23 cellular contexts compared by ENCODE assay signal in genomic region chr2:129201636-129202035, GRCh38.
"Had no signal": no experiment of that assay in that cellular context is flagged by ENCODE, and none has a peak within 500 bp of the region (broad histone marks: within the 10 kb centered on the region; RNA-seq: fewer than 3 reads in every experiment).

No MANE protein-coding gene starts in this region.

- DNase-seq: dorsolateral prefrontal cortex; effector CD4-positive, alpha-beta T cell; foreskin fibroblast; heart left ventricle; kidney; natural killer cell; occipital lobe; pancreas; sigmoid colon; stimulated activated CD4-positive, alpha-beta T cell treated with anti-CD3 and anti-CD28 coated beads, Interleukin-2, amount 100 ng/mL, for 24 hours; stimulated activated CD4-positive, alpha-beta T cell treated with anti-CD3 and anti-CD28 coated beads, Interleukin-4, amount 100 ng/mL, for 24 hours; stimulated activated naive CD4-positive, alpha-beta T cell treated with Interleukin-2 at 50 U/mL for 16 hours; stomach; thyroid gland; trophoblast cell; uterus had no signal

- H3K27me3 ChIP-seq: gastroesophageal sphincter, heart left ventricle, hepatocyte, pancreas, sigmoid colon, stomach, thyroid gland, uterus had no signal

- H3K36me3 Mint-ChIP-seq: memory B cell; natural killer cell; stimulated activated effector memory CD8-positive, alpha-beta T cell treated with anti-CD3 and anti-CD28 coated beads, Interleukin-12 subunit alpha, Interleukin-12 subunit beta, amount 100 ng/mL, for 72 hours had no signal

- H3K4me1 Mint-ChIP-seq: memory B cell; natural killer cell; stimulated activated effector memory CD8-positive, alpha-beta T cell treated with anti-CD3 and anti-CD28 coated beads, Interleukin-12 subunit alpha, Interleukin-12 subunit beta, amount 100 ng/mL, for 72 hours had no signal

- H3K4me3 ChIP-seq: dorsolateral prefrontal cortex, gastroesophageal sphincter, heart left ventricle, hepatocyte, lung, pancreas, sigmoid colon, stomach, thyroid gland, uterus had no signal

- H2AFZ ChIP-seq: hepatocyte had no signal

- H3K4me2 ChIP-seq: hepatocyte had no signal

- H3K27ac Mint-ChIP-seq: memory B cell; natural killer cell; stimulated activated effector memory CD8-positive, alpha-beta T cell treated with anti-CD3 and anti-CD28 coated beads, Interleukin-12 subunit alpha, Interleukin-12 subunit beta, amount 100 ng/mL, for 72 hours had no signal

- H3K9me3 ChIP-seq: gastroesophageal sphincter, pancreas, sigmoid colon, stomach, thyroid gland, uterus had no signal

- H3K27ac ChIP-seq: gastroesophageal sphincter, heart left ventricle, hepatocyte, pancreas, sigmoid colon, stomach, thyroid gland, uterus had no signal

- H3K79me2 ChIP-seq: hepatocyte had no signal

- ATAC-seq: gastroesophageal sphincter; heart left ventricle; left lobe of liver; natural killer cell; pancreas; stimulated activated effector memory CD8-positive, alpha-beta T cell treated with anti-CD3 and anti-CD28 coated beads, Interleukin-12 subunit alpha, Interleukin-12 subunit beta, amount 100 ng/mL, for 72 hours had no signal

- FAIRE-seq: colon, kidney, pancreas had no signal

- H3K9me3 Mint-ChIP-seq: memory B cell had no signal

- H3K4me3 Mint-ChIP-seq: memory B cell; natural killer cell; stimulated activated effector memory CD8-positive, alpha-beta T cell treated with anti-CD3 and anti-CD28 coated beads, Interleukin-12 subunit alpha, Interleukin-12 subunit beta, amount 100 ng/mL, for 72 hours had no signal

- H3K36me3 ChIP-seq: gastroesophageal sphincter, heart left ventricle, pancreas, sigmoid colon, stomach, thyroid gland, uterus had no signal

- H3K4me1 ChIP-seq: gastroesophageal sphincter, heart left ventricle, pancreas, sigmoid colon, stomach, thyroid gland, uterus had no signal
